Comparison of ENCODE assay signal across 8 cellular contexts in the genomic region with DNA sequence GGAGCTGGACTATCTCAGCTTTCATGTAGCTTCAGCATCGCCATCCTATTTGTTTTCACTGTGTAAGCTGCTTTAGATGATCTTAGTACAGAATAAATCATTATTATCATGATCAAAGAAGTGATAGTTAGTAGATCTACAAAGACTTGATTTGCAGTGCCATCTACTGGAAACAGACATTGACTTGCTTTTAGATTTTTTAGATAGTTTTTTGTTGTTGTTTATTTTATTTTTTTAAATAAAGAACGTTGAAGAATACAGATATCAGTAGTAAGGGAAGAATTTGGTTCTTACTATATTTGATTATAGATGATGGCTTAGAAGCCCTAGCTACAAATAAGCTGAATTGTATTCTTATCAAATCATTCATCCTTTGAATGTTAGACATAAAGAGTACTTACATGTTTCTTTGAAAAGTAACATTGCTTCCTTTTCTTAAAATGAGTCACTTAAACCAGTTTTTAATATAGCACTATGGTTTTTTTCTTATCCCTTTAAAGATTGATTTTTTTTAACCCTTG. TPM values are rescaled to one million over a fixed set of nuclear protein-coding genes. Genes with fewer than 3 reads are reported as not detected.
DNase-seq lines count a peak whose midpoint lies in the region; ATAC-seq, FAIRE-seq and TF ChIP-seq lines count a peak whose summit lies in the region.

No MANE protein-coding gene starts in this region.

- no peaks in the 10 kb centered on the region for H3K9me1 ChIP-seq in keratinocyte (ENCODE audit: control insufficient read depth, extremely low read depth, insufficient read depth, low read length)

- no peaks in the 10 kb centered on the region for H3K79me2 ChIP-seq in keratinocyte (ENCODE audit: control insufficient read depth, insufficient read depth, low read length)

- no peak overlapping the region for H2AFZ ChIP-seq in keratinocyte (ENCODE audit: control insufficient read depth, low read length)

- H3K4me2 ChIP-seq in keratinocyte (ENCODE audit: control insufficient read depth, extremely low read depth, insufficient read depth, low read depth, low read length), result no peak overlapping the region

- H3K27ac Mint-ChIP-seq in T-helper 17 cell, result peak overlapping the region; percentile 68

- H3K27me3 Mint-ChIP-seq in T-helper 17 cell, result peaks cover 9% of the 10 kb centered on the region

- DNase-seq in T-helper 17 cell (no peak), keratinocyte (ENCODE audit: low read depth, low spot score) (no peak), lower leg skin (ENCODE audit: low spot score in 2 of 2) (no peak), DMS153 (lab: John Stamatoyannopoulos, UW) (no peak)

- no peaks in the 10 kb centered on the region for H3K36me3 Mint-ChIP-seq in T-helper 17 cell (ENCODE audit: low read depth)

- FAIRE-seq in A204.1 (lab: Jason Lieb, UNC) (peak; percentile 79), keratinocyte (lab: Jason Lieb, UNC) (no peak)

- no peak overlapping the region for H3K4me3 Mint-ChIP-seq in T-helper 17 cell

- no peak for TF ChIP-seq POLR2A in lower leg skin (IDR thresholded peaks at IDR 0.05)

- H3K4me1 ChIP-seq in keratinocyte (ENCODE audit: control insufficient read depth, extremely low read depth, insufficient read depth, low read length), result peaks cover 3% of the 10 kb centered on the region

- 4 to 5% methylated on average over 2 of the region's 2 CpGs for WGBS in lower leg skin, 2 donors

- intact Hi-C loops in lower leg skin (cut with DNase I; ENCODE audit: low total_unique reads), result no loop called here

- peaks cover 16% of the 10 kb centered on the region for H3K27me3 ChIP-seq in keratinocyte (ENCODE audit: control insufficient read depth, extremely low read depth, insufficient read depth, low read length)

- H3K9ac ChIP-seq in keratinocyte (ENCODE audit: control insufficient read depth, extremely low read depth, insufficient read depth, low read length), result no peak overlapping the region

- H3K9me3 ChIP-seq in T-helper 17 cell (ENCODE audit: control insufficient read depth, low read length, poor library complexity, severe bottlenecking) (no peaks in the 10 kb centered on the region), keratinocyte (ENCODE audit: control insufficient read depth, low read depth, low read length) (no peaks in the 10 kb centered on the region)

- no peaks in the 10 kb centered on the region for H3K36me3 ChIP-seq in keratinocyte (ENCODE audit: control insufficient read depth in 2 of 2, extremely low read depth in 1 of 2, insufficient read depth in 2 of 2, low read length in 2 of 2)

- H3K4me1 Mint-ChIP-seq in T-helper 17 cell, result peaks cover 8% of the 10 kb centered on the region

- no peaks in the 10 kb centered on the region for H4K20me1 ChIP-seq in keratinocyte (ENCODE audit: control insufficient read depth, extremely low read depth, insufficient read depth, low read length)

- ATAC-seq in T-helper 17 cell, result peak; percentile 60
- no peak for ATAC-seq in HG03159 (IDR thresholded peaks at IDR 0.05; ENCODE audit: unreplicated experiment)
- no peak for ATAC-seq in GM21529 (IDR thresholded peaks at IDR 0.05; ENCODE audit: unreplicated experiment)

- TF ChIP-seq CTCF in GM12872 (IDR thresholded peaks at IDR 0.05; ENCODE audit: insufficient read depth, low read depth, low read length) (peak; percentile 37; the same call in 2 of the 3 replicates), keratinocyte (optimal IDR thresholded peaks at IDR 0.05 in 1 of 3, IDR thresholded peaks at IDR 0.05 in 1 of 3, conservative IDR thresholded peaks at IDR 0.05 in 1 of 3; ENCODE audit: extremely low read depth in 1 of 3, insufficient read depth in 2 of 3, low read length in 3 of 3) (peak in 2 of 3 experiments; percentile 28 to 38), lower leg skin (IDR thresholded peaks at IDR 0.05) (no peak)

- dilution Hi-C loops in keratinocyte (cut with MboI; ENCODE audit: extremely low pct_ligation_motif_present, low sequenced_read_pairs), result no loop called here

- H3K27ac ChIP-seq in keratinocyte (ENCODE audit: control insufficient read depth, insufficient read depth, low read length), result no peak overlapping the region

- H3K4me3 ChIP-seq in keratinocyte (ENCODE audit: control insufficient read depth in 2 of 3, extremely low read depth in 1 of 3, insufficient read depth in 2 of 3, low read depth in 1 of 3, low read length in 3 of 3) (no peak overlapping the region), lower leg skin (ENCODE audit: low read depth, poor library complexity, severe bottlenecking) (no peak overlapping the region)

RNA-seq across cellular contexts. Expression of a gene that starts 6.3 kb away (rescaled TPM):
- total RNA-seq in T-helper 17 cell (10 to 100 TPM; 18.2 to 19.4 TPM), lower leg skin (1 to 10 TPM in 3 of 4 donors, under 1 TPM in 1; 0.42 to 3.3 (median 1.9) TPM)
- 0.48 to 0.71 TPM (median 0.71 TPM) in 3 replicates for polyA plus RNA-seq in keratinocyte
- 0.07 TPM for polyA plus RNA-seq in keratinocyte (2011; ENCODE audit: low read depth)
- polyA plus RNA-seq in keratinocyte (2011; cell fraction: cytosol; rRNA removed), result 0.23 and 0.51 TPM in 2 replicates
- polyA plus RNA-seq in keratinocyte (2011; cell fraction: nucleus; rRNA removed), result 1.5 and 1.6 TPM in 2 replicates
- polyA plus RNA-seq in keratinocyte (2012; ENCODE audit: low replicate concordance), result 0.14 and 0.44 TPM in 2 replicates
- polyA minus RNA-seq in keratinocyte, result 0.69 to 2.8 TPM (median 0.79 TPM) in 3 replicates
- 1.2 TPM for polyA minus RNA-seq in keratinocyte (2011; cell fraction: cytosol; rRNA and poly(A)+ RNA removed)
- polyA minus RNA-seq in keratinocyte (2011; cell fraction: nucleus; rRNA and poly(A)+ RNA removed), result 1.5 and 2.4 TPM in 2 replicates

Comparison
In these comparisons a context has a peak if more than half of its experiments do, and no peak if none do; other contexts are left out.
1. CTCF ChIP-seq: peak in GM12872 (single experiment) and keratinocyte (2 of 3); none in lower leg skin (0 of 3).
2. RNA of a gene that starts 6.3 kb away (total RNA-seq): 18.2 to 19.4 TPM in T-helper 17 cell; 0.42 to 3.3 TPM in lower leg skin; every median in the first group is over 4 times any median in the second.